In genomic region chr5:57358796-57359592, GRCh38 we compare ENCODE assay signal across 26 cellular contexts.
"Had no signal": no experiment of that assay in that cellular context is flagged by ENCODE, and none has a peak within 500 bp of the region (broad histone marks: within the 10 kb centered on the region; RNA-seq: fewer than 3 reads in every experiment).

No MANE protein-coding gene starts in this region.

- H3K4me1 ChIP-seq: ascending aorta, body of pancreas, SJSA1 had no signal

- ATAC-seq: activated CD8-positive, alpha-beta memory T cell treated with anti-CD3 and anti-CD28 coated beads, Interleukin-2, amount 10 ng/mL, durations not matched to agents 7 days and 5 days; body of pancreas; T-helper 17 cell had no signal

- DNase-seq: activated B cell treated with CpG ODN at 0.5 μM for 24 hours; activated CD4-positive, alpha-beta T cell treated with anti-CD3 and anti-CD28 coated beads for 1 hour; activated CD4-positive, alpha-beta T cell treated with anti-CD3 and anti-CD28 coated beads, Interleukin-2, amount 10 ng/mL, durations not matched to agents 24 days and 14 days; activated CD4-positive, alpha-beta T cell treated with anti-CD3 and anti-CD28 coated beads, Interleukin-2, amount 50 U/mL, for 48 hours; activated CD8-positive, alpha-beta memory T cell treated with anti-CD3 and anti-CD28 coated beads, Interleukin-2, amount 10 ng/mL, durations not matched to agents 7 days and 5 days; activated effector memory CD4-positive, alpha-beta T cell treated with Interleukin-2 at 50 U/mL for 16 hours; activated naive CD4-positive, alpha-beta T cell; activated T-cell treated with anti-CD3 and anti-CD28 coated beads, Interleukin-2, amount 50 U/mL, for 24 hours; amniotic stem cell; body of pancreas; KG1; NCI-H1048; NCI-H2029; NCI-H2107; NCI-H510A treated with DMSO at 0.1 percent for 48 hours; NCI-H69; NK-92 treated with Interleukin-12 subunit alpha and Interleukin-12 subunit beta, amount 100 ng/mL, for 24 hours; OCI-M1; SHP77; T-helper 17 cell; T-helper 9 cell had no signal

- H3K4me3 ChIP-seq: ascending aorta, body of pancreas, SJSA1 had no signal

- FAIRE-seq: bronchial epithelial cell, RCC 7860, TTC549 had no signal

- H3K27me3 ChIP-seq: ascending aorta, body of pancreas, SJSA1 had no signal

- H3K9me3 ChIP-seq: ascending aorta, body of pancreas, SJSA1 had no signal

- H3K36me3 ChIP-seq: ascending aorta, SJSA1 had no signal

- H3K27ac ChIP-seq: ascending aorta, body of pancreas, SJSA1 had no signal
